ENCODE assay signal across 26 cellular contexts in the genomic region with DNA sequence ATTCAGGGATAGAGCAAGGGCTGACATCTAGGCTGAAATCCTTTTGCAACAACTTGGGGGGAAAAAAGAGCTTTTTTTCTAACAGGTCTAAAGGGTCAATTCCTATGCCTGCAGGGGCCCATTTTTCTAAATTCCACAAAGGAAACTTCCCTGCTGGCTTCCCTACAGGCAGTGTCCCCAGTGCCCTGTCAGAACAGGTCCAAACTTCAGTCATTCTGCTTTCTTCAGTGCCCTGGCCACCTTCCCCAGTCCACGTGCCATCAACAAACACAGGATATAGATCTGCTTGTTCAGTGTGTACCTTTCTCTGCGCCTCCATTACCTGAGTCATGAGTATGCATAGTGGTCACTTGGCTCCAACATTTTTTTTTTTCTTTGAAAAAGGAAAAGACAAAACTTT.
DNase-seq lines count a peak whose midpoint lies in the region; ATAC-seq, FAIRE-seq and TF ChIP-seq lines count a peak whose summit lies in the region.
"Had no signal": no experiment of that assay in that cellular context is flagged by ENCODE, and none has a peak within 500 bp of the region (broad histone marks: within the 10 kb centered on the region; RNA-seq: fewer than 3 reads in every experiment).

No MANE protein-coding gene starts in this region.

- no peak overlapping the region for H3K56ac ChIP-seq in H1 (replicated peaks; ENCODE audit: insufficient read length, low read depth, low read length)

- TF ChIP-seq CTCF in H1 (IDR thresholded peaks at IDR 0.05; ENCODE audit: control extremely low read depth in 1 of 3, insufficient read depth in 1 of 3, low read depth in 1 of 3, low read length in 3 of 3), result no peak
- no peak for TF ChIP-seq CTCF in liver (IDR thresholded peaks at IDR 0.05; ENCODE audit: low read depth, low read length, missing input control)

- H3K79me2 ChIP-seq in H1 (ENCODE audit: control insufficient read depth in 1 of 2, insufficient read depth in 2 of 2, low read length in 2 of 2), result no peaks in the 10 kb centered on the region

- TF ChIP-seq RAD21 in H1 (IDR thresholded peaks at IDR 0.05 in 1 of 2, conservative IDR thresholded peaks at IDR 0.05 in 1 of 2; ENCODE audit: low read depth in 2 of 2, low read length in 2 of 2) (no peak), liver (IDR thresholded peaks at IDR 0.05) (no peak)

- peak overlapping the region; percentile 64 for H2BK5ac ChIP-seq in H1 (ENCODE audit: low read depth, low read length)

- peak overlapping the region; percentile 43 for H2BK120ac ChIP-seq in H1 (replicated peaks; ENCODE audit: low read depth, low read length)

- 42% methylated on average over 2 of the region's 2 CpGs; no CpG with 5 or more reads in 1 of the 2 experiments for WGBS in H1 (ENCODE audit: extremely low coverage in 1 of 2, insufficient coverage in 1 of 2, insufficient read length in 1 of 2, insufficient replicate concordance in 2 of 2, low coverage in 1 of 2, low lambda C conversion rate in 2 of 2, missing lambda C conversion rate in 1 of 2), 2 experiments
- 11% methylated on average over 2 of the region's 2 CpGs for WGBS in liver

- H4K91ac ChIP-seq in H1 (replicated peaks; ENCODE audit: insufficient read length, low read length), result peak overlapping the region; percentile 32

- H3K4me3 ChIP-seq in H1 (ENCODE audit: extremely low read depth in 1 of 4, insufficient read depth in 2 of 4, low read depth in 3 of 4, low read length in 4 of 4) (no peak overlapping the region), liver (ENCODE audit: low read depth in 1 of 3, low read length in 3 of 3) (no peak overlapping the region)
- H3K4me3 ChIP-seq: BLaER1, psoas muscle, sigmoid colon, SJCRH30, transverse colon had no signal

- no peak for FAIRE-seq in H1 (lab: Jason Lieb, UNC)
- FAIRE-seq: GM12892, islet of Langerhans had no signal

- H4K5ac ChIP-seq in H1 (ENCODE audit: insufficient read length, low read depth, low read length), result peak overlapping the region; percentile 54

- H3K27ac ChIP-seq in H1 (ENCODE audit: low read depth, low read length) (no peak overlapping the region), liver (ENCODE audit: low read depth in 1 of 2, low read length in 2 of 2) (no peak overlapping the region)
- H3K27ac ChIP-seq: BLaER1, psoas muscle, sigmoid colon, SJCRH30, transverse colon, VCaP had no signal

- peak overlapping the region; percentile 49 for H2BK20ac ChIP-seq in H1 (ENCODE audit: low read length)

- H2AFZ ChIP-seq in H1 (ENCODE audit: low read length), result peak overlapping the region; percentile 80

- peak; percentile 2 for DNase-seq in NCI-H69 (lab: John Stamatoyannopoulos, UW)
- no peak for DNase-seq in H1 (ENCODE audit: low read depth in 1 of 2, low spot score in 2 of 2)
- peak; percentile 59 for DNase-seq in ureter (ENCODE audit: low spot score)
- DNase-seq in activated CD8-positive, alpha-beta memory T cell treated with anti-CD3 and anti-CD28 coated beads, Interleukin-2, amount 50 U/mL, for 4 hours, result no peak
- DNase-seq: activated CD4-positive, alpha-beta T cell treated with anti-CD3 and anti-CD28 coated beads, Interleukin-2, amount 10 ng/mL, durations not matched to agents 24 days and 14 days; activated CD8-positive, alpha-beta memory T cell treated with anti-CD3 and anti-CD28 coated beads for 24 hours; amniotic stem cell; DMS 273 treated with DMSO at 0.1 percent for 48 hours; HFFc6; left ventricle myocardium superior; naive B cell; NCI-H146; NCI-H226; psoas muscle; sigmoid colon; SJCRH30; stimulated activated CD4-positive, alpha-beta T cell treated with anti-CD3 and anti-CD28 coated beads, Interleukin-4, amount 100 ng/mL, for 24 hours; T1000; transverse colon had no signal

- no peak overlapping the region; the same call in 1 of the 2 replicates for H2AK5ac ChIP-seq in H1 (ENCODE audit: low read depth, low read length)

- no peaks in the 10 kb centered on the region for H3K36me3 ChIP-seq in H1 (ENCODE audit: control insufficient read depth in 2 of 4, insufficient read depth in 4 of 4, low read length in 3 of 4)
- H3K36me3 ChIP-seq in liver (ENCODE audit: control insufficient read depth in 4 of 4, insufficient read depth in 3 of 4, low read depth in 1 of 4, low read length in 3 of 4), result no peaks in the 10 kb centered on the region
- H3K36me3 ChIP-seq: BLaER1, sigmoid colon, SJCRH30, transverse colon had no signal

- H3K18ac ChIP-seq in H1 (ENCODE audit: extremely low read depth, low read length), result peak overlapping the region; percentile 56; the same call in 1 of the 2 replicates

- H2BK15ac ChIP-seq in H1 (ENCODE audit: low read length), result 0 out of 2 replicates have a peak overlapping the region, but pooled peaks have one; percentile 53

- no peak for ATAC-seq in GM18861 (IDR thresholded peaks at IDR 0.05; ENCODE audit: unreplicated experiment)
- ATAC-seq in activated CD4-positive, CD25-positive, alpha-beta regulatory T cell treated with anti-CD3 and anti-CD28 coated beads, Interleukin-2, amount 50 U/mL, for 24 hours, result no peak
- ATAC-seq: left ventricle myocardium superior, psoas muscle had no signal

- H3K4me2 ChIP-seq in H1 (ENCODE audit: insufficient read depth in 1 of 2, low read depth in 2 of 2, low read length in 2 of 2), result peak overlapping the region; percentile 6 to 11; a peak in 1 of 4 replicates
- H3K4me2 ChIP-seq: BLaER1 had no signal

- no peaks in the 10 kb centered on the region for H3K27me3 ChIP-seq in H1 (replicated peaks in 1 of 4; ENCODE audit: control insufficient read depth in 3 of 4, extremely low read depth in 1 of 4, insufficient read depth in 3 of 4, low read length in 3 of 4)
- no peaks in the 10 kb centered on the region for H3K27me3 ChIP-seq in liver (ENCODE audit: control insufficient read depth in 4 of 4, insufficient read depth in 4 of 4, low read length in 3 of 4)
- H3K27me3 ChIP-seq: BLaER1, sigmoid colon, SJCRH30, transverse colon had no signal

- POLR2A ChIA-PET in H1 (lab: Charles Lee; ENCODE audit: partially characterized antibody), result interaction anchor here (0.6 kb wide), 1 partner anchor 138 kb away, joined by 3 read pairs; no protein-coding TSS in a partner anchor

- TF ChIP-seq EP300 in H1 (IDR thresholded peaks at IDR 0.05; ENCODE audit: borderline replicate concordance in 1 of 2, low read depth in 2 of 2, low read length in 2 of 2), result no peak

- H3K14ac ChIP-seq in H1 (ENCODE audit: insufficient read length), result no peak overlapping the region

- H3K4ac ChIP-seq in H1 (replicated peaks; ENCODE audit: insufficient read length, low read depth, low read length), result no peak overlapping the region

- no peaks in the 10 kb centered on the region for H4K20me1 ChIP-seq in H1 (replicated peaks in 1 of 2; ENCODE audit: control insufficient read depth in 1 of 2, insufficient read depth in 2 of 2, low read length in 2 of 2)
- H4K20me1 ChIP-seq: BLaER1 had no signal

- H3K9ac ChIP-seq in H1 (replicated peaks in 1 of 4; ENCODE audit: extremely low read depth in 1 of 4, low read depth in 3 of 4, low read length in 3 of 4), result no peak overlapping the region
- H3K9ac ChIP-seq in liver (ENCODE audit: low read depth in 1 of 2, low read length in 2 of 2), result no peak overlapping the region
- H3K9ac ChIP-seq: BLaER1 had no signal

- CTCF ChIA-PET in H1 (lab: Charles Lee; ENCODE audit: partially characterized antibody), result interaction anchor here (0.6 to 1.3 kb wide), 5 partner anchors 11 to 266 kb away, joined by 3 to 5 read pairs (median 4); no protein-coding TSS in a partner anchor

- no peak for TF ChIP-seq POLR2A in H1 (IDR thresholded peaks at IDR 0.05; ENCODE audit: control extremely low read depth in 1 of 2, low read depth in 2 of 2, low read length in 2 of 2)

- H3K23me2 ChIP-seq in H1 (ENCODE audit: low read depth, low read length), result no peaks in the 10 kb centered on the region

- H4K8ac ChIP-seq in H1 (ENCODE audit: extremely low read depth, insufficient read depth, low read length), result no peak overlapping the region

- no peaks in the 10 kb centered on the region for H3K79me1 ChIP-seq in H1 (ENCODE audit: low read depth, low read length)

- H3K4me1 ChIP-seq in H1 (replicated peaks in 1 of 4; ENCODE audit: control insufficient read depth in 3 of 4, insufficient read depth in 4 of 4, low read length in 3 of 4), result peaks cover 1 to 10% (median 7%) of the 10 kb centered on the region in 4 experiments; a peak in 4 of 7 replicates
- H3K4me1 ChIP-seq in liver (ENCODE audit: control insufficient read depth in 4 of 4, insufficient read depth in 4 of 4, low read length in 3 of 4), result peaks cover 2 to 6% (median 5%) of the 10 kb centered on the region in 4 donors
- H3K4me1 ChIP-seq: BLaER1, psoas muscle, SJCRH30, transverse colon had no signal

- H2BK12ac ChIP-seq in H1 (ENCODE audit: low read depth, low read length), result peak overlapping the region; percentile 88

- H3K9me3 ChIP-seq in H1 (ENCODE audit: insufficient read depth in 2 of 2, low read depth in 1 of 2, low read length in 1 of 2) (no peaks in the 10 kb centered on the region), liver (ENCODE audit: control insufficient read depth in 4 of 4, low read length in 3 of 4) (no peaks in the 10 kb centered on the region)
- H3K9me3 ChIP-seq: BLaER1, psoas muscle, sigmoid colon, SJCRH30, transverse colon had no signal

- no peak overlapping the region for H3K23ac ChIP-seq in H1 (ENCODE audit: insufficient read length)

TF ChIP-seq in H1, 55 proteins besides CTCF, POLR2A, EP300 and RAD21 (continues in another document):
- TF ChIP-seq SUZ12 (IDR thresholded peaks at IDR 0.05; ENCODE audit: low read length), result no peak
- TF ChIP-seq SIX5 (IDR thresholded peaks at IDR 0.05; ENCODE audit: low read depth, low read length), result no peak
- no peak for TF ChIP-seq POU5F1 (IDR thresholded peaks at IDR 0.05; ENCODE audit: low read depth, low read length)
- TF ChIP-seq SIN3A (conservative IDR thresholded peaks at IDR 0.05 in 1 of 2, IDR thresholded peaks at IDR 0.05 in 1 of 2; ENCODE audit: low read depth in 1 of 2, low read length in 2 of 2), result no peak
- no peak for TF ChIP-seq HDAC6 (IDR thresholded peaks at IDR 0.05; ENCODE audit: low read depth, low read length)
- no peak for TF ChIP-seq TAF1 (IDR thresholded peaks at IDR 0.05; ENCODE audit: low read depth, low read length)
- TF ChIP-seq GABPA (IDR thresholded peaks at IDR 0.05; ENCODE audit: borderline replicate concordance, insufficient read depth, low read length), result no peak
- TF ChIP-seq CHD1 (IDR thresholded peaks at IDR 0.05; ENCODE audit: low read depth, low read length), result no peak

TF ChIP-seq in liver, 16 proteins besides CTCF, POLR2A, EP300 and RAD21:
- TF ChIP-seq HNF4A (conservative IDR thresholded peaks at IDR 0.05) (peak; percentile 63 to 65), HNF4G (IDR thresholded peaks at IDR 0.05) (no peak)

Comparison
In these comparisons a context has a peak if more than half of its experiments do, and no peak if none do; other contexts are left out.
1. DNase-seq: peak in NCI-H69 (single experiment) and ureter (single experiment); none in H1 (0 of 2) and activated CD8-positive, alpha-beta memory T cell treated with anti-CD3 and anti-CD28 coated beads, Interleukin-2, amount 50 U/mL, for 4 hours (single experiment).